In genomic region chr11:111745719-111746504, GRCh38 we compare ENCODE assay signal across 11 cellular contexts. TPM values are rescaled to one million over a fixed set of nuclear protein-coding genes. Genes with fewer than 3 reads are reported as not detected.
DNase-seq lines count a peak whose midpoint lies in the region; ATAC-seq, FAIRE-seq and TF ChIP-seq lines count a peak whose summit lies in the region.
"Had no signal": no experiment of that assay in that cellular context is flagged by ENCODE, and none has a peak within 500 bp of the region (broad histone marks: within the 10 kb centered on the region; RNA-seq: fewer than 3 reads in every experiment).

No MANE protein-coding gene starts in this region.

- H3K27ac Mint-ChIP-seq in HFFc6: peak overlapping the region; percentile 88
- H3K27ac Mint-ChIP-seq in MCF 10A (ENCODE audit: low read depth, unreplicated experiment): peak overlapping the region; percentile 90
- no peak overlapping the region for H3K27ac Mint-ChIP-seq in activated CD4-positive, alpha-beta T cell treated with anti-CD3 and anti-CD28 coated beads, Interleukin-2, amount 10 ng/mL, durations not matched to agents 24 days and 14 days
- H3K27ac Mint-ChIP-seq: activated CD4-positive, alpha-beta T cell treated with anti-CD3 and anti-CD28 coated beads, Interleukin-2, amount 10 ng/mL, durations not matched to agents 7 days and 5 days; stimulated activated naive CD8-positive, alpha-beta T cell treated with anti-CD3 and anti-CD28 coated beads, Interleukin-15, Interleukin-2, amounts not matched to agents 100 ng/mL and 50 ng/mL, for 24 hours; T-helper 17 cell had no signal

- no peaks in the 10 kb centered on the region for H3K27me3 ChIP-seq in vagina

- H3K27ac ChIP-seq in kidney (ENCODE audit: low read depth in 2 of 2, low read length in 2 of 2): peak overlapping the region; percentile 19 to 57
- H3K27ac ChIP-seq in vagina: peak overlapping the region; percentile 76
- H3K27ac ChIP-seq: HL-60 had no signal

- TF ChIP-seq CTCF in HFFc6 (IDR thresholded peaks at IDR 0.05) (no peak), MCF 10A (IDR thresholded peaks at IDR 0.05; ENCODE audit: unreplicated experiment) (no peak), kidney (IDR thresholded peaks at IDR 0.05; ENCODE audit: borderline replicate concordance, extremely low read depth, insufficient read depth) (no peak), vagina (IDR thresholded peaks at IDR 0.05) (no peak)

- no peak for ATAC-seq in HG03469 (IDR thresholded peaks at IDR 0.05; ENCODE audit: unreplicated experiment)
- ATAC-seq: T-helper 17 cell had no signal

- H3K36me3 Mint-ChIP-seq in HFFc6 (ENCODE audit: low read depth) (peaks cover 64% of the 10 kb centered on the region), MCF 10A (ENCODE audit: insufficient read depth, unreplicated experiment) (peaks cover 90% of the 10 kb centered on the region)
- H3K36me3 Mint-ChIP-seq in activated CD4-positive, alpha-beta T cell treated with anti-CD3 and anti-CD28 coated beads, Interleukin-2, amount 10 ng/mL, durations not matched to agents 24 days and 14 days (ENCODE audit: low read depth): peaks cover 66% of the 10 kb centered on the region

- H3K4me1 Mint-ChIP-seq in HFFc6 (ENCODE audit: low read depth): peaks cover 51% of the 10 kb centered on the region
- H3K4me1 Mint-ChIP-seq in MCF 10A (ENCODE audit: insufficient read depth, unreplicated experiment): peaks cover 24% of the 10 kb centered on the region
- no peaks in the 10 kb centered on the region for H3K4me1 Mint-ChIP-seq in activated CD4-positive, alpha-beta T cell treated with anti-CD3 and anti-CD28 coated beads, Interleukin-2, amount 10 ng/mL, durations not matched to agents 24 days and 14 days

- BruUV-seq in MCF 10A (replicated peaks; lab: Mats Ljungman, UMichigan): no TSS peak

- DNase-seq in HFFc6 (peak; percentile 50), MCF 10A (ENCODE audit: unreplicated experiment) (no peak), kidney (no peak), vagina (ENCODE audit: extremely low spot score in 2 of 2) (no peak)
- DNase-seq in stimulated activated CD4-positive, alpha-beta T cell treated with anti-CD3 and anti-CD28 coated beads, Interleukin-4, amount 100 ng/mL, for 1 hour: no peak
- DNase-seq in activated CD4-positive, alpha-beta T cell treated with anti-CD3 and anti-CD28 coated beads, Interleukin-2, amount 10 ng/mL, durations not matched to agents 24 days and 14 days: no peak
- DNase-seq: activated CD4-positive, alpha-beta T cell treated with anti-CD3 and anti-CD28 coated beads, Interleukin-2, amount 10 ng/mL, durations not matched to agents 7 days and 5 days; T-helper 17 cell had no signal

- no peaks in the 10 kb centered on the region for H3K9me3 Mint-ChIP-seq in HFFc6
- H3K9me3 Mint-ChIP-seq in MCF 10A (ENCODE audit: unreplicated experiment): no peaks in the 10 kb centered on the region
- H3K9me3 Mint-ChIP-seq in activated CD4-positive, alpha-beta T cell treated with anti-CD3 and anti-CD28 coated beads, Interleukin-2, amount 10 ng/mL, durations not matched to agents 24 days and 14 days: no peaks in the 10 kb centered on the region
- H3K9me3 Mint-ChIP-seq: stimulated activated naive CD8-positive, alpha-beta T cell treated with anti-CD3 and anti-CD28 coated beads, Interleukin-15, Interleukin-2, amounts not matched to agents 100 ng/mL and 50 ng/mL, for 24 hours had no signal

- no peak for TF ChIP-seq POLR2A in vagina (IDR thresholded peaks at IDR 0.05)

- CTCF ChIA-PET in MCF 10A (lab: Yijun Ruan, JAX): interaction anchor here (0.6 to 1.0 kb wide), 2 partner anchors 19 to 32 kb away, joined by 3 to 4 read pairs; no protein-coding TSS in a partner anchor

- H3K9me3 ChIP-seq in kidney (ENCODE audit: control insufficient read depth in 1 of 2, low read length in 2 of 2) (no peaks in the 10 kb centered on the region), vagina (no peaks in the 10 kb centered on the region)

- no peak for FAIRE-seq in kidney (lab: Jason Lieb, UNC)

- no peak overlapping the region for H3K9ac ChIP-seq in kidney (ENCODE audit: low read length in 2 of 2)

- intact Hi-C loops in MCF 10A (cut with micrococcal nuclease) (no loop called here), kidney (cut with DNase I) (no loop called here), vagina (cut with DNase I) (no loop called here)
- intact Hi-C loops in activated CD4-positive, alpha-beta T cell treated with anti-CD3 and anti-CD28 coated beads, Interleukin-2, amount 10 ng/mL, durations not matched to agents 24 days and 14 days (cut with micrococcal nuclease): no loop called here

- H3K4me3 Mint-ChIP-seq in HFFc6: peak overlapping the region; percentile 72
- H3K4me3 Mint-ChIP-seq in MCF 10A (ENCODE audit: unreplicated experiment): peak overlapping the region; percentile 4
- H3K4me3 Mint-ChIP-seq in activated CD4-positive, alpha-beta T cell treated with anti-CD3 and anti-CD28 coated beads, Interleukin-2, amount 10 ng/mL, durations not matched to agents 24 days and 14 days: no peak overlapping the region
- H3K4me3 Mint-ChIP-seq: activated CD4-positive, alpha-beta T cell treated with anti-CD3 and anti-CD28 coated beads, Interleukin-2, amount 10 ng/mL, durations not matched to agents 7 days and 5 days; stimulated activated naive CD8-positive, alpha-beta T cell treated with anti-CD3 and anti-CD28 coated beads, Interleukin-15, Interleukin-2, amounts not matched to agents 100 ng/mL and 50 ng/mL, for 24 hours; T-helper 17 cell had no signal

- H3K4me1 ChIP-seq in kidney (ENCODE audit: control insufficient read depth in 1 of 2, insufficient read depth in 1 of 2, low read depth in 1 of 2, low read length in 2 of 2): no peaks in the 10 kb centered on the region
- no peaks in the 10 kb centered on the region for H3K4me1 ChIP-seq in vagina

- H3K27me3 Mint-ChIP-seq in HFFc6 (ENCODE audit: insufficient read depth): no peaks in the 10 kb centered on the region; the same call in 1 of the 2 replicates
- no peaks in the 10 kb centered on the region for H3K27me3 Mint-ChIP-seq in MCF 10A (ENCODE audit: insufficient read depth, unreplicated experiment)
- H3K27me3 Mint-ChIP-seq in activated CD4-positive, alpha-beta T cell treated with anti-CD3 and anti-CD28 coated beads, Interleukin-2, amount 10 ng/mL, durations not matched to agents 24 days and 14 days: no peaks in the 10 kb centered on the region
- H3K27me3 Mint-ChIP-seq: activated CD4-positive, alpha-beta T cell treated with anti-CD3 and anti-CD28 coated beads, Interleukin-2, amount 10 ng/mL, durations not matched to agents 7 days and 5 days; stimulated activated naive CD8-positive, alpha-beta T cell treated with anti-CD3 and anti-CD28 coated beads, Interleukin-15, Interleukin-2, amounts not matched to agents 100 ng/mL and 50 ng/mL, for 24 hours; T-helper 17 cell had no signal

- H3K36me3 ChIP-seq in kidney (ENCODE audit: control insufficient read depth in 1 of 2, insufficient read depth in 2 of 2, low read length in 2 of 2): peaks cover 26 to 43% of the 10 kb centered on the region in 2 donors
- peaks cover under 1 to 57% of the 10 kb centered on the region in 2 donors for H3K36me3 ChIP-seq in vagina

- POLR2A ChIA-PET in MCF 10A (lab: Yijun Ruan, JAX): interaction anchor here (0.7 to 3.5 kb wide), 3 partner anchors 11 to 21 kb away, joined by 3 to 15 read pairs (median 3); partner anchors contain the start of gene PPP2R1B

- H3K4me3 ChIP-seq in kidney (ENCODE audit: low read length in 2 of 2) (no peak overlapping the region), vagina (no peak overlapping the region)

RNA-seq across cellular contexts. Expression of gene PPP2R1B, which starts 20.3 kb away (rescaled TPM):
- 10 to 100 TPM; 41.6 to 50.9 (median 44.3) TPM for total RNA-seq in HFFc6 (2021; fragmentation: NEBNext Ultra II Directional; extraction: Animal tissue kit (Norgen Biotek cat#: 25700))
- 27.3 and 35.7 TPM in 2 replicates for total RNA-seq in MCF 10A (2022)
- total RNA-seq in kidney: 35.5 TPM
- 11.7 TPM for polyA plus RNA-seq in kidney (ENCODE audit: insufficient read depth, low read depth, low replicate concordance)
- total RNA-seq in vagina: 35.6 TPM
- 63.2 and 63.6 TPM in 2 replicates for total RNA-seq in activated CD4-positive, alpha-beta T cell treated with anti-CD3 and anti-CD28 coated beads, Interleukin-2, amount 10 ng/mL, durations not matched to agents 24 days and 14 days
